8 cellular contexts compared by ENCODE assay signal in the genomic region with DNA sequence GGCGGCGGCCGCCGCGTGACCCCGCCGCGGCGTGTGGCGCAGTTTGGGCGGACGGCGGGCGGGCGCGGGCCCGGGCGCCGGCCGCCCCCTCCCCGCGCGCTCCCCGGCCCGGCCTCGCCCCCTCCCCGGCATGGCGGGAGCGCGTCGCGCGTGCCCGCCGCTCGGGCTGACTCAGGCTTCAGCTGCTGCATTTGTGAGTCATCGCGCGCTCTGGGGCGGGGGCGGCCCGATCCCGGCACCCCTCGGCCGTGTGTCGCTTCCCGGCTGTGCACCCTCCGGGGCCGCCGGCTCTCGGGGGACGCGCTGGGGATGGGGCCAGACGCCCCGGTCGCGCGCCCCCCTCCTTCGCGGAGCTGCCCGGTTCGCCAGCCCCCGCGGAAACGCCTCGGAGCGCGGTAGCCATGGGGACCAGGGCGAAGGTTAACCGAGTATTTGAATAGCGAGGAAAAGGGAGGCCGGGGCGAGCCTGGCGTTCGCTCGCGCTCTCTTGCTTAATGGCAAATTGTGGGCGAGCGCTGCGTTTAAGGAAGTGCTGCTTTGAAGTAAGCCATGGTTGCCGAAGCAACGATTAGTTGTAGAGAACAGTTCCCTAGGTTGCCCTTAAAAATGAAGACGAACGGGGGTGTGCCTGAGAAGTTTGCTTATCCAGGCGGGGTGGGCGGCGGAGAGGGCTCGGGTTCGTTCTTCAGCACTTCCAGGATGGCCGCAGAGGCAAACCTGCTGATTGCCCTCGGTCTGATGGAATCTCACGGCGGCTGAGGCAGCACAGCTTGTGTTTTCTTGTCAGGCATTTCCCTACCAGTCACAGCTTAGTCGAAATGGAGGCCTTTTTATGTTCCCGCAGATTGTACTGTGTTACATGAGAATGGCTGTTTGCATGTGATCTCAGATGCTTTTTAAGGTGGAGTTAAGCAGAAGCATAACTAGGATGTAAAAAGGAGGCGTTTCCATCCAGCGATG. TPM values are rescaled to one million over a fixed set of nuclear protein-coding genes. Genes with fewer than 3 reads are reported as not detected.
A peak's percentile ranks its signal among the peaks of the same experiment; 100 is the strongest.
DNase-seq lines count a peak whose midpoint lies in the region; ATAC-seq and TF ChIP-seq lines count a peak whose summit lies in the region.

No MANE protein-coding gene starts in this region.

- H3K4me3 Mint-ChIP-seq in endothelial cell (ENCODE audit: unreplicated experiment): peak overlapping the region; percentile 97

- no peak for TF ChIP-seq CTCF in endothelial cell (IDR thresholded peaks at IDR 0.05; ENCODE audit: unreplicated experiment)

- peaks cover 44% of the 10 kb centered on the region for H3K36me3 Mint-ChIP-seq in endothelial cell (ENCODE audit: low read depth, unreplicated experiment)

- DNase-seq in DMS53 (lab: John Stamatoyannopoulos, UW): peak; percentile 76
- no peak for DNase-seq in DMS53 treated with DMSO at 0.1 percent for 48 hours (lab: John Stamatoyannopoulos, UW; ENCODE audit: unreplicated experiment)
- DNase-seq in NCI-H774 (lab: John Stamatoyannopoulos, UW): peak; percentile 46
- peak; percentile 87 for DNase-seq in activated CD8-positive, alpha-beta memory T cell treated with anti-CD3 and anti-CD28 coated beads, Interleukin-2, amount 50 U/mL, for 48 hours
- peak; percentile 56 for DNase-seq in endothelial cell (ENCODE audit: low spot score)
- DNase-seq in midbrain (lab: John Stamatoyannopoulos, UW): peak; percentile 81
- peak; percentile 55 for DNase-seq in stimulated activated CD8-positive, alpha-beta memory T cell treated with anti-CD3 and anti-CD28 coated beads, Interleukin-15, amount 100 ng/mL, for 1 hour (ENCODE audit: low read depth)

- peak overlapping the region; percentile 93 for H3K27ac Mint-ChIP-seq in endothelial cell (ENCODE audit: unreplicated experiment)

- no peaks in the 10 kb centered on the region for H3K9me3 Mint-ChIP-seq in endothelial cell (ENCODE audit: unreplicated experiment)

- H3K4me1 Mint-ChIP-seq in endothelial cell (ENCODE audit: unreplicated experiment): peaks cover 33% of the 10 kb centered on the region

- ATAC-seq in HG02798 (IDR thresholded peaks at IDR 0.05; ENCODE audit: poor library complexity, unreplicated experiment): peak; percentile 18

- peaks cover 14% of the 10 kb centered on the region for H3K27me3 Mint-ChIP-seq in endothelial cell (ENCODE audit: unreplicated experiment)

RNA-seq across cellular contexts. Expression of a gene that starts 0.9 kb away (rescaled TPM):
- 228 TPM for total RNA-seq in endothelial cell (ENCODE audit: unreplicated experiment)

RNA-seq across cellular contexts. Expression of a gene that starts 50.3 kb away (rescaled TPM):
- 70.8 TPM for total RNA-seq in endothelial cell (ENCODE audit: unreplicated experiment)
